ENCODE assay signal across 18 cellular contexts in genomic region chr7:97226541-97226940, GRCh38.
DNase-seq lines count a peak whose midpoint lies in the region; ATAC-seq and TF ChIP-seq lines count a peak whose summit lies in the region.
"Had no signal": no experiment of that assay in that cellular context is flagged by ENCODE, and none has a peak within 500 bp of the region (broad histone marks: within the 10 kb centered on the region; RNA-seq: fewer than 3 reads in every experiment).

No MANE protein-coding gene starts in this region.

- TF ChIP-seq CTCF in GM23338 (conservative IDR thresholded peaks at IDR 0.05; ENCODE audit: low read depth in 2 of 2) (no peak), tibial nerve (IDR thresholded peaks at IDR 0.05) (no peak)

- TF ChIP-seq EP300 in tibial nerve (IDR thresholded peaks at IDR 0.05): no peak

- WGBS in tibial nerve, 2 donors: 58 to 61% methylated on average over 3 of the region's 3 CpGs

- H3K4me1 ChIP-seq in GM23338 (ENCODE audit: insufficient read depth) (no peaks in the 10 kb centered on the region), tibial nerve (peaks cover 0 to 4% (median 0%) of the 10 kb centered on the region in 4 donors)
- H3K4me1 ChIP-seq: A549, ascending aorta had no signal

- H3K27me3 ChIP-seq in GM23338 (ENCODE audit: insufficient read depth): no peaks in the 10 kb centered on the region
- H3K27me3 ChIP-seq in tibial nerve: no peaks in the 10 kb centered on the region
- H3K27me3 ChIP-seq: ascending aorta had no signal

- no peaks in the 10 kb centered on the region for H3K9me3 ChIP-seq in tibial nerve
- H3K9me3 ChIP-seq: A549, ascending aorta, mucosa of descending colon had no signal

- no peaks in the 10 kb centered on the region for H3K36me3 ChIP-seq in GM23338 (ENCODE audit: insufficient read depth)
- H3K36me3 ChIP-seq in tibial nerve: no peaks in the 10 kb centered on the region
- H3K36me3 ChIP-seq: ascending aorta had no signal

- no peaks in the 10 kb centered on the region; the same call in 2 of the 3 replicates for H3K36me3 Mint-ChIP-seq in GM23338 (ENCODE audit: low read depth)
- H3K36me3 Mint-ChIP-seq in activated naive CD4-positive, alpha-beta T cell treated with anti-CD3 and anti-CD28 coated beads for 36 hours (ENCODE audit: low read depth): no peaks in the 10 kb centered on the region
- H3K36me3 Mint-ChIP-seq: CD4-positive, alpha-beta memory T cell had no signal

- no peaks in the 10 kb centered on the region for H4K20me1 ChIP-seq in GM23338 (replicated peaks; ENCODE audit: insufficient read depth)

- H2AFZ ChIP-seq in GM23338: 0 out of 2 replicates have a peak overlapping the region, but pooled peaks have one; percentile 18

- H3K27ac Mint-ChIP-seq in GM23338: no peak overlapping the region
- no peak overlapping the region for H3K27ac Mint-ChIP-seq in activated naive CD4-positive, alpha-beta T cell treated with anti-CD3 and anti-CD28 coated beads for 36 hours
- H3K27ac Mint-ChIP-seq: activated CD4-positive, alpha-beta memory T cell treated with anti-CD3 and anti-CD28 coated beads, Interleukin-2, amount 10 ng/mL, durations not matched to agents 7 days and 5 days; CD4-positive, alpha-beta memory T cell had no signal

- intact Hi-C loops in activated naive CD4-positive, alpha-beta T cell treated with anti-CD3 and anti-CD28 coated beads for 36 hours (cut with micrococcal nuclease): no loop called here

- DNase-seq in GM23338 (ENCODE audit: low spot score): no peak
- no peak for DNase-seq in tibial nerve (ENCODE audit: low spot score in 2 of 2)
- no peak for DNase-seq in activated naive CD4-positive, alpha-beta T cell treated with anti-CD3 and anti-CD28 coated beads for 36 hours
- no peak for DNase-seq in MV-4-11 (lab: John Stamatoyannopoulos, UW)
- DNase-seq in NCI-H187 (lab: John Stamatoyannopoulos, UW): no peak
- DNase-seq: activated CD4-positive, alpha-beta memory T cell treated with anti-CD3 and anti-CD28 coated beads, Interleukin-2, amount 10 ng/mL, durations not matched to agents 7 days and 5 days; CD4-positive, alpha-beta memory T cell; EL; head of caudate nucleus; MM.1S; mucosa of descending colon; NCI-H2107 had no signal

- H3K4me3 ChIP-seq in GM23338 (no peak overlapping the region), tibial nerve (no peak overlapping the region)
- H3K4me3 ChIP-seq: A549, ascending aorta, mucosa of descending colon, smooth muscle cell had no signal

- H3K27me3 Mint-ChIP-seq in GM23338 (ENCODE audit: insufficient read depth, low read depth, poor library complexity): peaks cover 6% of the 10 kb centered on the region
- peaks cover 9% of the 10 kb centered on the region for H3K27me3 Mint-ChIP-seq in activated naive CD4-positive, alpha-beta T cell treated with anti-CD3 and anti-CD28 coated beads for 36 hours (ENCODE audit: low read depth)
- H3K27me3 Mint-ChIP-seq: activated CD4-positive, alpha-beta memory T cell treated with anti-CD3 and anti-CD28 coated beads, Interleukin-2, amount 10 ng/mL, durations not matched to agents 7 days and 5 days had no signal

- no peaks in the 10 kb centered on the region for H3F3A ChIP-seq in GM23338 (replicated peaks; ENCODE audit: low read depth)

- no peak overlapping the region for H3K27ac ChIP-seq in GM23338 (ENCODE audit: low read depth)
- no peak overlapping the region for H3K27ac ChIP-seq in tibial nerve
- H3K27ac ChIP-seq: A549, ascending aorta had no signal

- H3K9me3 Mint-ChIP-seq in GM23338: peaks cover 1% of the 10 kb centered on the region; the same call in 2 of the 3 replicates
- no peaks in the 10 kb centered on the region for H3K9me3 Mint-ChIP-seq in activated naive CD4-positive, alpha-beta T cell treated with anti-CD3 and anti-CD28 coated beads for 36 hours
- H3K9me3 Mint-ChIP-seq: activated CD4-positive, alpha-beta memory T cell treated with anti-CD3 and anti-CD28 coated beads, Interleukin-2, amount 10 ng/mL, durations not matched to agents 7 days and 5 days had no signal

- no peak for TF ChIP-seq POLR2A in tibial nerve (IDR thresholded peaks at IDR 0.05)

- H3K9me2 ChIP-seq in GM23338 (ENCODE audit: insufficient read depth): no peaks in the 10 kb centered on the region

- peaks cover under 1% of the 10 kb centered on the region; the same call in 2 of the 3 replicates for H3K4me1 Mint-ChIP-seq in GM23338
- no peaks in the 10 kb centered on the region for H3K4me1 Mint-ChIP-seq in activated naive CD4-positive, alpha-beta T cell treated with anti-CD3 and anti-CD28 coated beads for 36 hours (ENCODE audit: low read depth)
- H3K4me1 Mint-ChIP-seq: activated CD4-positive, alpha-beta memory T cell treated with anti-CD3 and anti-CD28 coated beads, Interleukin-2, amount 10 ng/mL, durations not matched to agents 7 days and 5 days; CD4-positive, alpha-beta memory T cell had no signal

- no peaks in the 10 kb centered on the region for H3K79me2 ChIP-seq in GM23338 (replicated peaks; ENCODE audit: insufficient read depth)

- ATAC-seq in GM18502 (IDR thresholded peaks at IDR 0.05; ENCODE audit: poor library complexity, unreplicated experiment): peak; percentile 90
- ATAC-seq in GM19395 (IDR thresholded peaks at IDR 0.05; ENCODE audit: unreplicated experiment): peak; percentile 98
- ATAC-seq in GM23338: no peak
- ATAC-seq in HG03175 (IDR thresholded peaks at IDR 0.05; ENCODE audit: unreplicated experiment): peak; percentile 92
- ATAC-seq: A549, mucosa of descending colon had no signal

- no peak overlapping the region for H3K4me3 Mint-ChIP-seq in GM23338
- H3K4me3 Mint-ChIP-seq in activated naive CD4-positive, alpha-beta T cell treated with anti-CD3 and anti-CD28 coated beads for 36 hours: no peak overlapping the region
- H3K4me3 Mint-ChIP-seq: activated CD4-positive, alpha-beta memory T cell treated with anti-CD3 and anti-CD28 coated beads, Interleukin-2, amount 10 ng/mL, durations not matched to agents 7 days and 5 days; CD4-positive, alpha-beta memory T cell had no signal

- CTCF ChIA-PET in activated naive CD4-positive, alpha-beta T cell treated with anti-CD3 and anti-CD28 coated beads for 36 hours (lab: Charles Lee): no interaction called here

- H3K4me2 ChIP-seq in GM23338: no peak overlapping the region
- H3K4me2 ChIP-seq: A549, smooth muscle cell had no signal

TF ChIP-seq in GM23338, 12 proteins besides CTCF, POLR2A, EP300 and RAD21 (continues in another document):
- TF ChIP-seq POLR2AphosphoS5 (IDR thresholded peaks at IDR 0.05; ENCODE audit: low read depth): no peak
- no peak for TF ChIP-seq EZH2 (IDR thresholded peaks at IDR 0.05; ENCODE audit: low read depth, unreplicated experiment)
- no peak for TF ChIP-seq STAT1 (IDR thresholded peaks at IDR 0.05; ENCODE audit: unreplicated experiment)
- no peak for TF ChIP-seq CREB1 (CRISPR knock-in tag; IDR thresholded peaks at IDR 0.05; ENCODE audit: low read depth)
- no peak for TF ChIP-seq NANOG (IDR thresholded peaks at IDR 0.05; ENCODE audit: borderline replicate concordance)
